Comparison of ENCODE assay signal across 2 cellular contexts in the genomic region with DNA sequence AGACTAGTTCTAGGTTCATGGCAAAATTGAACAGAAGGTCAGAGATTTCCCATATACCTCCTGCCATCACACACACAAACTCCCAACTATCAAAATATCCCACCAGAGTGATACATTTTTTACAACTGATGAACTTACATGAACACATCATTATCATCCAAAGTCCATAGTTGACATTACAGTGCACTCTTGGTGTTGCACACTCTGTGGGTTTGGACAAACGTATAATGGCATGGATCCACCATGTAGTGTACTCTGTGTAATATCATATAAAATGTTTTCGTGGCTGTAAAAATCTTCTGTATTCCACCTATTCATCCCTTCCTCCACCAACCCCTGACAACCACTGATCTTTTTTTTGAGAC.
TF ChIP-seq lines count a peak whose summit lies in the region.

No MANE protein-coding gene starts in this region.

TF ChIP-seq in A549, 52 proteins besides CTCF, POLR2A, EP300 and RAD21 (continued from another document):
- no peak for TF ChIP-seq CHD2 (IDR thresholded peaks at IDR 0.05; ENCODE audit: low read length, partially characterized antibody)
- no peak for TF ChIP-seq HDAC2 (IDR thresholded peaks at IDR 0.05)
- TF ChIP-seq ZSCAN20 (CRISPR knock-in tag; IDR thresholded peaks at IDR 0.05) = no peak
- no peak for TF ChIP-seq JUNB (IDR thresholded peaks at IDR 0.05)

TF ChIP-seq in HCT116, 20 proteins besides CTCF, POLR2A, EP300 and RAD21 (continued from another document):
- no peak for TF ChIP-seq ZBTB33 (IDR thresholded peaks at IDR 0.05; ENCODE audit: extremely low read depth, insufficient replicate concordance, low read length)
- TF ChIP-seq, protein P1, sequence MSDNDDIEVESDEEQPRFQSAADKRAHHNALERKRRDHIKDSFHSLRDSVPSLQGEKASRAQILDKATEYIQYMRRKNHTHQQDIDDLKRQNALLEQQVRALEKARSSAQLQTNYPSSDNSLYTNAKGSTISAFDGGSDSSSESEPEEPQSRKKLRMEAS (IDR thresholded peaks at IDR 0.05) = no peak
- TF ChIP-seq TCF7L2 (IDR thresholded peaks at IDR 0.05; ENCODE audit: borderline replicate concordance, extremely low read depth, insufficient read depth, insufficient read length) = no peak
- no peak for TF ChIP-seq REST (IDR thresholded peaks at IDR 0.05; ENCODE audit: low read depth)
- TF ChIP-seq JUND (IDR thresholded peaks at IDR 0.05) = no peak
- TF ChIP-seq EGR1 (IDR thresholded peaks at IDR 0.05; ENCODE audit: low read depth) = no peak
- no peak for TF ChIP-seq FOSL1 (IDR thresholded peaks at IDR 0.05; ENCODE audit: low read depth)
- no peak for TF ChIP-seq SP1 (IDR thresholded peaks at IDR 0.05; ENCODE audit: low read depth)
- TF ChIP-seq YY1 (IDR thresholded peaks at IDR 0.05; ENCODE audit: extremely low read depth, insufficient replicate concordance, low read depth, low read length) = no peak
- TF ChIP-seq SRF (IDR thresholded peaks at IDR 0.05; ENCODE audit: low read depth) = no peak
- TF ChIP-seq CBX3 (IDR thresholded peaks at IDR 0.05; ENCODE audit: low read depth) = no peak
- no peak for TF ChIP-seq ZFX (IDR thresholded peaks at IDR 0.05)
- TF ChIP-seq EZH2phosphoT487 (IDR thresholded peaks at IDR 0.05; ENCODE audit: borderline replicate concordance) = no peak
- no peak for TF ChIP-seq ELF1 (IDR thresholded peaks at IDR 0.05; ENCODE audit: borderline replicate concordance, low read depth)
